In genomic region chr17:28950017-28950751, GRCh38 we compare ENCODE assay signal across 9 cellular contexts. TPM values are rescaled to one million over a fixed set of nuclear protein-coding genes. Genes with fewer than 3 reads are reported as not detected.
DNase-seq lines count a peak whose midpoint lies in the region; ATAC-seq and TF ChIP-seq lines count a peak whose summit lies in the region.
"Had no signal": no experiment of that assay in that cellular context is flagged by ENCODE, and none has a peak within 500 bp of the region (broad histone marks: within the 10 kb centered on the region; RNA-seq: fewer than 3 reads in every experiment).

No MANE protein-coding gene starts in this region.

- H3K36me3 Mint-ChIP-seq in activated CD4-positive, alpha-beta T cell treated with anti-CD3 and anti-CD28 coated beads, Interleukin-2, amount 10 ng/mL, durations not matched to agents 7 days and 5 days (ENCODE audit: low read depth): peaks cover 35% of the 10 kb centered on the region

- peak overlapping the region; percentile 92 for H3K27ac Mint-ChIP-seq in activated CD4-positive, alpha-beta T cell treated with anti-CD3 and anti-CD28 coated beads, Interleukin-2, amount 10 ng/mL, durations not matched to agents 7 days and 5 days

- WGBS in lung, 2 donors: 0 to 1% methylated on average over 43 of the region's 43 CpGs

- CTCF ChIA-PET in activated CD4-positive, alpha-beta T cell treated with anti-CD3 and anti-CD28 coated beads, Interleukin-2, amount 10 ng/mL, durations not matched to agents 7 days and 5 days (lab: Charles Lee): interaction anchor here (0.6 to 4.2 kb wide), 21 partner anchors 12 to 1480 kb away, joined by 3 to 23 read pairs (median 4); partner anchors contain the start of gene TLCD1

- peak; percentile 67 for DNase-seq in EH (ENCODE audit: low read depth)
- DNase-seq in NCI-H146 treated with DMSO at 0.1 percent for 48 hours (lab: John Stamatoyannopoulos, UW; ENCODE audit: unreplicated experiment): peak; percentile 4
- DNase-seq in activated CD4-positive, alpha-beta T cell treated with anti-CD3 and anti-CD28 coated beads, Interleukin-2, amount 10 ng/mL, durations not matched to agents 7 days and 5 days: peak; percentile 62
- peak; percentile 64 for DNase-seq in lung (ENCODE audit: low spot score)
- DNase-seq in stimulated activated CD4-positive, alpha-beta T cell treated with anti-CD3 and anti-CD28 coated beads, TNF-alpha, amount 100 ng/mL, for 4 hours (ENCODE audit: low read depth in 3 of 3): peak in 2 of 3 experiments; percentile 25 to 28
- no peak for DNase-seq in OCI-M2 (lab: John Stamatoyannopoulos, UW; ENCODE audit: unreplicated experiment)

- H3K9me3 ChIP-seq in duodenal mucosa (ENCODE audit: control insufficient read depth in 1 of 2, low read length in 2 of 2) (no peaks in the 10 kb centered on the region), lung (ENCODE audit: control insufficient read depth in 2 of 2, insufficient read depth in 1 of 2, low read length in 1 of 2) (no peaks in the 10 kb centered on the region)

- H3K4me1 ChIP-seq in duodenal mucosa (ENCODE audit: control insufficient read depth in 1 of 2, insufficient read depth in 2 of 2, low read length in 2 of 2) (peaks cover 33 to 36% of the 10 kb centered on the region in 2 donors), lung (ENCODE audit: control insufficient read depth in 2 of 2, insufficient read depth in 2 of 2, low read length in 2 of 2) (peaks cover 6 to 22% of the 10 kb centered on the region in 2 donors)

- H3K27ac ChIP-seq in duodenal mucosa (ENCODE audit: low read depth, low read length) (peak overlapping the region; percentile 67), lung (ENCODE audit: low read depth in 1 of 2, low read length in 1 of 2) (peak overlapping the region; percentile 95 to 98)

- H3K27me3 Mint-ChIP-seq in activated CD4-positive, alpha-beta T cell treated with anti-CD3 and anti-CD28 coated beads, Interleukin-2, amount 10 ng/mL, durations not matched to agents 7 days and 5 days: no peaks in the 10 kb centered on the region

- peak overlapping the region; percentile 83 to 87 for H3K9ac ChIP-seq in duodenal mucosa (ENCODE audit: low read depth in 1 of 2, low read length in 2 of 2)

- H3K9me3 Mint-ChIP-seq in activated CD4-positive, alpha-beta T cell treated with anti-CD3 and anti-CD28 coated beads, Interleukin-2, amount 10 ng/mL, durations not matched to agents 7 days and 5 days: no peaks in the 10 kb centered on the region

- H3K27me3 ChIP-seq in duodenal mucosa (ENCODE audit: control insufficient read depth in 1 of 2, insufficient read depth in 2 of 2, low read length in 2 of 2) (no peaks in the 10 kb centered on the region), lung (ENCODE audit: control insufficient read depth, insufficient read depth) (no peaks in the 10 kb centered on the region)

- TF ChIP-seq CTCF in lung (IDR thresholded peaks at IDR 0.05; ENCODE audit: control extremely low read depth, extremely low read depth): no peak

- peak overlapping the region; percentile 92 for H3K4me3 Mint-ChIP-seq in activated CD4-positive, alpha-beta T cell treated with anti-CD3 and anti-CD28 coated beads, Interleukin-2, amount 10 ng/mL, durations not matched to agents 7 days and 5 days

- ATAC-seq in lung (ENCODE audit: insufficient read depth, low FRiP score) (no peak), HG02840 (IDR thresholded peaks at IDR 0.05; ENCODE audit: low FRiP score, unreplicated experiment) (no peak)

- POLR2A ChIA-PET in activated CD4-positive, alpha-beta T cell treated with anti-CD3 and anti-CD28 coated beads, Interleukin-2, amount 10 ng/mL, durations not matched to agents 7 days and 5 days (lab: Charles Lee): interaction anchor here (0.7 to 1.1 kb wide), 4 partner anchors 27 to 234 kb away, joined by 3 to 5 read pairs (median 4); no protein-coding TSS in a partner anchor

- H3K36me3 ChIP-seq in duodenal mucosa (ENCODE audit: control insufficient read depth in 1 of 2, insufficient read depth in 2 of 2, low read length in 2 of 2) (no peaks in the 10 kb centered on the region), lung (ENCODE audit: control insufficient read depth in 2 of 2, insufficient read depth in 2 of 2, low read length in 2 of 2) (no peaks in the 10 kb centered on the region)

- H3K4me1 Mint-ChIP-seq in activated CD4-positive, alpha-beta T cell treated with anti-CD3 and anti-CD28 coated beads, Interleukin-2, amount 10 ng/mL, durations not matched to agents 7 days and 5 days: peaks cover 35% of the 10 kb centered on the region

- H3K4me3 ChIP-seq in duodenal mucosa (ENCODE audit: low read depth in 1 of 2, low read length in 2 of 2): peak overlapping the region; percentile 90 to 96
- H3K4me3 ChIP-seq in lung: peak overlapping the region; percentile 76

RNA-seq across cellular contexts. Expression of gene PHF12, which starts 1.1 kb away (rescaled TPM):
- total RNA-seq in activated CD4-positive, alpha-beta T cell treated with anti-CD3 and anti-CD28 coated beads, Interleukin-2, amount 10 ng/mL, durations not matched to agents 7 days and 5 days: 10 to 100 TPM; 72.3 to 78.1 TPM
- total RNA-seq in lung: 10 to 100 TPM; 51.5 to 59.1 TPM
- polyA plus RNA-seq in lung: 10 to 100 TPM; 12.6 to 23.1 TPM

RNA-seq across cellular contexts. Expression of gene DHRS13, which starts 47.3 kb away (rescaled TPM):
- 10 to 100 TPM; 26.8 to 27.8 TPM for total RNA-seq in activated CD4-positive, alpha-beta T cell treated with anti-CD3 and anti-CD28 coated beads, Interleukin-2, amount 10 ng/mL, durations not matched to agents 7 days and 5 days
- total RNA-seq in lung: 10 to 100 TPM; 10.5 to 14.2 TPM
- 10 to 100 TPM; 20.6 to 29.9 TPM for polyA plus RNA-seq in lung

RNA-seq across cellular contexts. Expression of gene FLOT2, which starts 52.7 kb away (rescaled TPM):
- 100 to 1,000 TPM; 200 to 212 TPM for total RNA-seq in activated CD4-positive, alpha-beta T cell treated with anti-CD3 and anti-CD28 coated beads, Interleukin-2, amount 10 ng/mL, durations not matched to agents 7 days and 5 days
- total RNA-seq in lung: 100 to 1,000 TPM in 1 of 2 donors, 10 to 100 TPM in 1; 46.2 to 168 TPM
- polyA plus RNA-seq in lung: 100 to 1,000 TPM in 1 of 2 donors, 10 to 100 TPM in 1; 73.6 to 226 TPM

RNA-seq across cellular contexts. Expression of gene SEZ6, which starts 55.6 kb away (rescaled TPM):
- total RNA-seq in activated CD4-positive, alpha-beta T cell treated with anti-CD3 and anti-CD28 coated beads, Interleukin-2, amount 10 ng/mL, durations not matched to agents 7 days and 5 days: not detected
- under 1 TPM in 1 of 2 donors, not detected in 1; 0.54 TPM for total RNA-seq in lung
- polyA plus RNA-seq in lung: under 1 TPM; 0.07 to 0.18 TPM
- total RNA-seq: dermis microvascular lymphatic vessel endothelial cell had no signal
